In the genomic region with DNA sequence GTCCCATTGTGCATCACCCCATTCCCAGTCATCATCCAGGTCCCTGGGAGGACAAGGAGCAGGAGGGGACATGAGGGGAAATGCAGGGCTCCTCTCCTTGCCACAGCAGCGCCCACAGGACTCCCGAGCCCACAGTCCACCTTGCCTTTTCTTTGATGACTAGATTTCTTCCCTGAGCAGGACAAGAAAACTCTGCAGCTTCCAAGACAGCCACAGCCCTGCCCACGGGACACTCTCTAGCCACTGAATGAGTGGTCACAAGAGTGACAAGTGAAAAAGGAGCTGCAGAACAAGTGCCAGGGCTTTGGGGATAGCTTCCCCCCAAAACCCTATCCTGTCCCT, we compare ENCODE assay signal across 16 cellular contexts. TPM values are rescaled to one million over a fixed set of nuclear protein-coding genes. Genes with fewer than 3 reads are reported as not detected.
A peak's percentile ranks its signal among the peaks of the same experiment; 100 is the strongest.
DNase-seq lines count a peak whose midpoint lies in the region; ATAC-seq and TF ChIP-seq lines count a peak whose summit lies in the region.
"Had no signal": no experiment of that assay in that cellular context is flagged by ENCODE, and none has a peak within 500 bp of the region (broad histone marks: within the 10 kb centered on the region; RNA-seq: fewer than 3 reads in every experiment).

No MANE protein-coding gene starts in this region.

- whole genome bisulfite sequencing in heart right ventricle, 2 donors: 83 to 90% methylated on average over 3 of the region's 3 CpGs

- ATAC-seq in CD4-positive, alpha-beta T cell (ENCODE audit: poor library complexity): no peak
- no peak for ATAC-seq in activated CD8-positive, alpha-beta T cell treated with anti-CD3 and anti-CD28 coated beads for 36 hours
- no peak for ATAC-seq in heart right ventricle

- intact Hi-C loops in CD4-positive, alpha-beta T cell (cut with DNase I, micrococcal nuclease): loop anchor here (1.0 to 10.0 kb wide), 4 partner anchors 21 to 530 kb away; a partner anchor contains a TSS
- intact Hi-C loops in activated CD8-positive, alpha-beta T cell treated with anti-CD3 and anti-CD28 coated beads for 36 hours (cut with micrococcal nuclease): no loop called here
- intact Hi-C loops in heart right ventricle (cut with DNase I): no loop called here

- H3K4me1 Mint-ChIP-seq in CD4-positive, alpha-beta T cell (ENCODE audit: low read depth): peaks cover 18% of the 10 kb centered on the region
- H3K4me1 Mint-ChIP-seq in HFFc6 (ENCODE audit: low read depth) (peaks cover 15% of the 10 kb centered on the region), neural crest cell (peaks cover 14% of the 10 kb centered on the region)
- peaks cover 29% of the 10 kb centered on the region for H3K4me1 Mint-ChIP-seq in activated CD8-positive, alpha-beta T cell treated with anti-CD3 and anti-CD28 coated beads for 36 hours (ENCODE audit: low read depth)

- CTCF ChIA-PET in CD4-positive, alpha-beta T cell (lab: Charles Lee): interaction anchor here (0.8 to 3.2 kb wide), 4 partner anchors 12 to 27 kb away, joined by 3 to 12 read pairs (median 5); a partner anchor contains a TSS
- CTCF ChIA-PET in activated CD8-positive, alpha-beta T cell treated with anti-CD3 and anti-CD28 coated beads for 36 hours (lab: Charles Lee): interaction anchor here (0.6 to 6.5 kb wide), 13 partner anchors 9 to 291 kb away, joined by 3 to 60 read pairs (median 4); a partner anchor contains a TSS

- TF ChIP-seq CTCF in CD4-positive, alpha-beta T cell (IDR thresholded peaks at IDR 0.05): no peak
- TF ChIP-seq CTCF in HFFc6 (IDR thresholded peaks at IDR 0.05) (peak; percentile 60), neural crest cell (conservative IDR thresholded peaks at IDR 0.05) (no peak), heart right ventricle (IDR thresholded peaks at IDR 0.05) (no peak)
- TF ChIP-seq CTCF in activated CD8-positive, alpha-beta T cell treated with anti-CD3 and anti-CD28 coated beads for 36 hours (IDR thresholded peaks at IDR 0.05): peak; percentile 27

- no peaks in the 10 kb centered on the region for H3K9me3 Mint-ChIP-seq in CD4-positive, alpha-beta T cell
- no peaks in the 10 kb centered on the region for H3K9me3 Mint-ChIP-seq in HFFc6
- no peaks in the 10 kb centered on the region for H3K9me3 Mint-ChIP-seq in activated CD8-positive, alpha-beta T cell treated with anti-CD3 and anti-CD28 coated beads for 36 hours
- H3K9me3 Mint-ChIP-seq in neural crest cell: no peaks in the 10 kb centered on the region

- H3K4me3 ChIP-seq in heart right ventricle: no peak overlapping the region
- H3K4me3 ChIP-seq: BLaER1 treated with 17β-estradiol and CSF1 and Interleukin-3, amounts not matched to agents 10 nM and 100 nM; GM23248; SJSA1 had no signal

- H3K27me3 ChIP-seq in CD4-positive, alpha-beta T cell (ENCODE audit: control insufficient read depth, insufficient read depth, low read length): no peaks in the 10 kb centered on the region
- no peaks in the 10 kb centered on the region for H3K27me3 ChIP-seq in heart right ventricle
- H3K27me3 ChIP-seq: BLaER1 treated with 17β-estradiol and CSF1 and Interleukin-3, amounts not matched to agents 10 nM and 100 nM; SJSA1 had no signal

- DNase-seq in CD4-positive, alpha-beta T cell: no peak
- DNase-seq in HFFc6 (no peak), neural crest cell (ENCODE audit: low read depth, low spot score) (no peak), heart right ventricle (no peak), GOT3 (lab: John Stamatoyannopoulos, UW) (no peak)
- no peak for DNase-seq in activated CD8-positive, alpha-beta T cell treated with anti-CD3 and anti-CD28 coated beads for 36 hours
- DNase-seq in activated CD4-positive, alpha-beta T cell treated with anti-CD3 and anti-CD28 coated beads for 4 hours: no peak
- DNase-seq: Caco-2, MV-4-11, NCI-H1417 treated with DMSO at 0.1 percent for 48 hours, NCI-H2081, RPMI8226 had no signal

- H3K4me3 Mint-ChIP-seq in CD4-positive, alpha-beta T cell: peak overlapping the region; percentile 42
- H3K4me3 Mint-ChIP-seq in HFFc6 (no peak overlapping the region), neural crest cell (peak overlapping the region; percentile 79)
- H3K4me3 Mint-ChIP-seq in activated CD8-positive, alpha-beta T cell treated with anti-CD3 and anti-CD28 coated beads for 36 hours: no peak overlapping the region

- H3K36me3 Mint-ChIP-seq in CD4-positive, alpha-beta T cell (ENCODE audit: low read depth): peaks cover 59% of the 10 kb centered on the region
- H3K36me3 Mint-ChIP-seq in HFFc6 (ENCODE audit: low read depth) (peaks cover 9% of the 10 kb centered on the region), neural crest cell (ENCODE audit: low read depth) (peaks cover 3% of the 10 kb centered on the region)
- H3K36me3 Mint-ChIP-seq in activated CD8-positive, alpha-beta T cell treated with anti-CD3 and anti-CD28 coated beads for 36 hours (ENCODE audit: low read depth): peaks cover 26% of the 10 kb centered on the region

- peaks cover 0 to 18% (median 13%) of the 10 kb centered on the region in 9 donors for H3K4me1 ChIP-seq in heart right ventricle
- H3K4me1 ChIP-seq: Caco-2 had no signal

- no peak overlapping the region for H3K27ac Mint-ChIP-seq in CD4-positive, alpha-beta T cell
- H3K27ac Mint-ChIP-seq in HFFc6: no peak overlapping the region
- H3K27ac Mint-ChIP-seq in activated CD8-positive, alpha-beta T cell treated with anti-CD3 and anti-CD28 coated beads for 36 hours: no peak overlapping the region
- H3K27ac Mint-ChIP-seq in neural crest cell (ENCODE audit: unreplicated experiment): no peak overlapping the region

- POLR2A ChIA-PET in CD4-positive, alpha-beta T cell (lab: Charles Lee): interaction anchor here (0.9 to 1.2 kb wide), 3 partner anchors 9 to 21 kb away, joined by 3 to 4 read pairs (median 3); a partner anchor contains a TSS
- POLR2A ChIA-PET in activated CD8-positive, alpha-beta T cell treated with anti-CD3 and anti-CD28 coated beads for 36 hours (lab: Charles Lee): interaction anchor here (1.0 to 10.5 kb wide), 3 partner anchors 11 to 18 kb away, joined by 5 to 150 read pairs (median 10); a partner anchor contains a TSS

- no peaks in the 10 kb centered on the region for H3K9me3 ChIP-seq in CD4-positive, alpha-beta T cell (ENCODE audit: control insufficient read depth, low read length)
- H3K9me3 ChIP-seq in heart right ventricle: no peaks in the 10 kb centered on the region
- H3K9me3 ChIP-seq: BLaER1 treated with 17β-estradiol and CSF1 and Interleukin-3, amounts not matched to agents 10 nM and 100 nM; Caco-2; SJSA1 had no signal

- H3K27ac ChIP-seq in CD4-positive, alpha-beta T cell (ENCODE audit: low read depth, low read length): no peak overlapping the region
- no peak overlapping the region for H3K27ac ChIP-seq in heart right ventricle
- H3K27ac ChIP-seq: BLaER1 treated with 17β-estradiol and CSF1 and Interleukin-3, amounts not matched to agents 10 nM and 100 nM; GM23248; SJSA1 had no signal

- no peaks in the 10 kb centered on the region for H3K27me3 Mint-ChIP-seq in CD4-positive, alpha-beta T cell
- no peaks in the 10 kb centered on the region for H3K27me3 Mint-ChIP-seq in HFFc6 (ENCODE audit: insufficient read depth)
- H3K27me3 Mint-ChIP-seq in activated CD8-positive, alpha-beta T cell treated with anti-CD3 and anti-CD28 coated beads for 36 hours: no peaks in the 10 kb centered on the region
- no peaks in the 10 kb centered on the region for H3K27me3 Mint-ChIP-seq in neural crest cell (ENCODE audit: low read depth)

- H3K36me3 ChIP-seq in heart right ventricle: peaks cover 6 to 73% (median 44%) of the 10 kb centered on the region in 9 donors

RNA-seq across cellular contexts. Expression of a gene that starts 4.7 kb away (rescaled TPM):
- total RNA-seq in CD4-positive, alpha-beta T cell: 10 to 100 TPM; 29.0 to 30.8 TPM
- 10 to 100 TPM; 18.7 to 24.6 (median 20.4) TPM for total RNA-seq in HFFc6 (2021; fragmentation: NEBNext Ultra II Directional; extraction: Animal tissue kit (Norgen Biotek cat#: 25700))
- total RNA-seq in activated CD8-positive, alpha-beta T cell treated with anti-CD3 and anti-CD28 coated beads for 36 hours: 10 to 100 TPM; 36.2 to 40.4 TPM
- total RNA-seq in neural crest cell (65.6 and 69.5 TPM in 2 replicates), heart right ventricle (10 to 100 TPM; 21.7 to 45.9 (median 28.7) TPM)
- 10 to 100 TPM; 22.4 to 55.5 TPM for polyA plus RNA-seq in heart right ventricle

RNA-seq across cellular contexts. Expression of a gene that starts 9.2 kb away (rescaled TPM):
- 100 to 1,000 TPM; 122 to 140 TPM for total RNA-seq in CD4-positive, alpha-beta T cell
- 10 to 100 TPM; 34.7 to 45.2 (median 40.7) TPM for total RNA-seq in HFFc6 (2021; fragmentation: NEBNext Ultra II Directional; extraction: Animal tissue kit (Norgen Biotek cat#: 25700))
- total RNA-seq in activated CD8-positive, alpha-beta T cell treated with anti-CD3 and anti-CD28 coated beads for 36 hours: 10 to 100 TPM; 31.8 to 36.8 TPM
- 84.2 and 89.9 TPM in 2 replicates for total RNA-seq in neural crest cell
- 10 to 100 TPM; 49.1 to 81.1 (median 57.4) TPM for total RNA-seq in heart right ventricle
- 100 to 1,000 TPM; 103 to 105 TPM for polyA plus RNA-seq in heart right ventricle

RNA-seq across cellular contexts. Expression of a gene that starts 11.9 kb away (rescaled TPM):
- total RNA-seq in CD4-positive, alpha-beta T cell: 100 to 1,000 TPM; 565 to 575 TPM
- total RNA-seq in HFFc6 (2021; fragmentation: NEBNext Ultra II Directional; extraction: Animal tissue kit (Norgen Biotek cat#: 25700)): 1 to 10 TPM; 3.2 to 6.4 (median 4.9) TPM
- total RNA-seq in activated CD8-positive, alpha-beta T cell treated with anti-CD3 and anti-CD28 coated beads for 36 hours: 100 to 1,000 TPM; 309 to 342 TPM
- 1.2 and 1.3 TPM in 2 replicates for total RNA-seq in neural crest cell
- total RNA-seq in heart right ventricle: 10 to 100 TPM in 7 of 10 donors, 1 to 10 TPM in 3; 7.4 to 23.4 (median 16.7) TPM
- polyA plus RNA-seq in heart right ventricle: 1 to 10 TPM; 2.4 to 9.7 TPM
- total RNA-seq: LHCN-M2, SJSA1 had no signal

RNA-seq across cellular contexts. Expression of a gene that starts 17.0 kb away (rescaled TPM):
- 100 to 1,000 TPM; 471 to 480 TPM for total RNA-seq in CD4-positive, alpha-beta T cell
- total RNA-seq in HFFc6 (2021; fragmentation: NEBNext Ultra II Directional; extraction: Animal tissue kit (Norgen Biotek cat#: 25700)): 1,000 to 10,000 TPM; 1,011 to 1,116 (median 1,072) TPM
- total RNA-seq in activated CD8-positive, alpha-beta T cell treated with anti-CD3 and anti-CD28 coated beads for 36 hours: 1,000 to 10,000 TPM; 1,064 TPM
- total RNA-seq in neural crest cell (725 and 743 TPM in 2 replicates), heart right ventricle (100 to 1,000 TPM; 197 to 444 (median 248) TPM)
- polyA plus RNA-seq in heart right ventricle: 100 to 1,000 TPM; 457 to 716 TPM

RNA-seq across cellular contexts. Expression of a gene that starts 27.6 kb away (rescaled TPM):
- total RNA-seq in CD4-positive, alpha-beta T cell: 1 to 10 TPM; 1.3 to 1.6 TPM
- total RNA-seq in HFFc6 (2021; fragmentation: NEBNext Ultra II Directional; extraction: Animal tissue kit (Norgen Biotek cat#: 25700)): 10 to 100 TPM; 11.2 to 14.5 (median 12.6) TPM
- total RNA-seq in activated CD8-positive, alpha-beta T cell treated with anti-CD3 and anti-CD28 coated beads for 36 hours: 10 to 100 TPM; 11.0 to 11.2 TPM
- total RNA-seq in neural crest cell: 7.9 and 8.0 TPM in 2 replicates
- total RNA-seq in heart right ventricle: 1 to 10 TPM; 4.3 to 8.5 (median 5.3) TPM
- polyA plus RNA-seq in heart right ventricle: 1 to 10 TPM; 4.5 to 6.6 TPM

Comparison
In these comparisons a context has a peak if more than half of its experiments do, and no peak if none do; other contexts are left out.
1. H3K4me3 Mint-ChIP-seq: peak in CD4-positive, alpha-beta T cell (single experiment) and neural crest cell (single experiment); none in HFFc6 (single experiment) and activated CD8-positive, alpha-beta T cell treated with anti-CD3 and anti-CD28 coated beads for 36 hours (single experiment).
2. CTCF ChIP-seq: peak in HFFc6 (single experiment) and activated CD8-positive, alpha-beta T cell treated with anti-CD3 and anti-CD28 coated beads for 36 hours (single experiment); none in CD4-positive, alpha-beta T cell (single experiment), neural crest cell (single experiment) and heart right ventricle (0 of 9).
3. RNA of a gene that starts 11.9 kb away (total RNA-seq): 565 to 575 TPM in CD4-positive, alpha-beta T cell and 309 to 342 TPM in activated CD8-positive, alpha-beta T cell treated with anti-CD3 and anti-CD28 coated beads for 36 hours; 7.4 to 23.4 TPM in heart right ventricle, 3.2 to 6.4 TPM in HFFc6 and 1.2 to 1.3 TPM in neural crest cell; every median in the first group is over 10 times any median in the second.
4. intact Hi-C loops: an anchor here in CD4-positive, alpha-beta T cell (1.0 to 10.0 kb wide); none called in activated CD8-positive, alpha-beta T cell treated with anti-CD3 and anti-CD28 coated beads for 36 hours and heart right ventricle.